In the genomic region with DNA sequence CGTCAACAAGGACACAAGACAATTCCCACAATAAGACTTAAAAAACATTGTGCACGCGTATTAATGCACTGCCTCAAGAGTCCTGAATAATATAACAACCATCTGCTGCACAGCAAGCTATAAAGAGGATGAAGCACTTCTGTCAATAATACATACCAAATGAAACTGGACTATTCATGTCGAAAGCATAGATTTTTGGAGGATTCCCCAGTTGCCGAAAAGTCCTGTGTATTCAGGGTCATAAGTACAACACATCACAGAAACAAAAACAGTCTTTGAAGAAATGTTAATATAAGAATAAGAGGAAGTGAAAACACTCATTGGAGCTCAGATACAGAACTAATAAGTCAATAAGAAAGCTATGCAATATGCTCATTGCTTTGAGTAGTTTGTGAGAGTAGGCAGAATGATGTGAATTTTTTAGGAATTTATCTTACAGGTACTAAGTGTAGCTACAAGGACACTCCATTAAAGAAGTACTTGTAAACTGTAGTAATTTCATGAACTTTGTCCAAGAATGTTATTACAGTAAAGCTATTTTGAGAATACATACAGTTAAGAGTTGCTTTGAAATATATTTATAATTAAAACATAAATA, we compare ENCODE assay signal across 8 cellular contexts. TPM values are rescaled to one million over a fixed set of nuclear protein-coding genes. Genes with fewer than 3 reads are reported as not detected.
A peak's percentile ranks its signal among the peaks of the same experiment; 100 is the strongest.
DNase-seq lines count a peak whose midpoint lies in the region; ATAC-seq and TF ChIP-seq lines count a peak whose summit lies in the region.

No MANE protein-coding gene starts in this region.

- ATAC-seq in GM18520 (IDR thresholded peaks at IDR 0.05; ENCODE audit: unreplicated experiment) (peak; percentile 91), GM21723 (IDR thresholded peaks at IDR 0.05; ENCODE audit: unreplicated experiment) (peak; percentile 93), left lobe of liver (peak; percentile 79), omental fat pad (ENCODE audit: low FRiP score) (no peak)

- no peak for TF ChIP-seq CTCF in omental fat pad (IDR thresholded peaks at IDR 0.05)

- peak; percentile 38 for DNase-seq in NCI-H1092 treated with DMSO at 0.1 percent for 48 hours (lab: John Stamatoyannopoulos, UW)
- no peak for DNase-seq in left lobe of liver (ENCODE audit: low spot score)
- DNase-seq in GF-D8 (lab: John Stamatoyannopoulos, UW), result no peak
- DNase-seq in foreskin melanocyte, result no peak
- no peak for DNase-seq in mesenteric fat pad (ENCODE audit: low spot score)
- DNase-seq in omental fat pad (ENCODE audit: low spot score), result no peak

RNA-seq across cellular contexts. Expression of a gene that starts 31.6 kb away (rescaled TPM):
- 9.5 TPM for total RNA-seq in left lobe of liver
- total RNA-seq in mesenteric fat pad, result 97.9 TPM
- total RNA-seq in omental fat pad, result 100 to 1,000 TPM in 3 of 4 donors, 10 to 100 TPM in 1; 94.7 to 205 (median 126) TPM
